ENCODE assay signal across 8 cellular contexts in the genomic region with DNA sequence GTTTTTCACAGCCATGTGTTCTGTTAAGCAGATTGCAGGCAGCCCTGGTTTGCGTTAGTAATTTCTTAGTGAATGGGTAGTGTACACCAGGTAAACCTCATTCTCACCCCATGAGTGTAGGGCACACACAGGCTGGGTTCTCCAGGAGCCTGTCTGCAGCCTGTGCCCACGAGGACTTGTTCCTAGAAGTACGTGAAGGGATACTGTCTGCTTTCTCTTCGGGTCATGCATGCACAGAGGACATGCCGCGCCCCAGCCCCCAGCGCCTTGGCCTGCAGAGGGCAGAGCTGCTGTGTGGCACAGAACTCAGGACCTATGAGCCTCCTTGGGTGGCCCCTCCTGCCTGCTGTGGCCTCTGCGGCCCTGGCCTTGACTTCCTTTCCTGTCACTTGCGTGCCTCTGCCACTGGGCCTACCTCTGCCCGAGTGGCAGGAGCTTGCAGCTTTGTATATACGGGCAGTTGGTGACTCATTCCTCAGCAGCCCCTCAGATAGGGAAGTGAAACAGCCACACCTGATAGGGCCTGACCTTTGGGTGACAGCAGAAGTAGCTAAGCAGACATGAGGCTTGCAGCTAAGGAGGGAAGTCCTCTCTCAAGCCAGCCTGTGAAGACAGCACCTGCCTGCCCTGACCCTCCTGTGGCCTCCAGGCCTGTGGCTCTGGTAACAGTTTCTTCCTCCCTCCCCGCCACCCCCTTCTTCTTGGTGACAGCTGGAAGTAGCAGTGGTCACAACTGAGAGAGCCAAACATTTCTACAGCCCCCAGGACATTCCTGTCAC. TPM values are rescaled to one million over a fixed set of nuclear protein-coding genes. Genes with fewer than 3 reads are reported as not detected.
DNase-seq lines count a peak whose midpoint lies in the region; ATAC-seq and TF ChIP-seq lines count a peak whose summit lies in the region.

No MANE protein-coding gene starts in this region.

- peaks cover 38% of the 10 kb centered on the region for H3K4me1 Mint-ChIP-seq in brain

- H3K36me3 Mint-ChIP-seq in brain: no peaks in the 10 kb centered on the region

- H3K9me3 Mint-ChIP-seq in brain: no peaks in the 10 kb centered on the region

- H3K27me3 Mint-ChIP-seq in brain: no peaks in the 10 kb centered on the region

- H3K27ac Mint-ChIP-seq in brain: peak overlapping the region in 3 of 5 experiments; percentile 81 to 86 (median 82)

- ATAC-seq in GM19438 (IDR thresholded peaks at IDR 0.05; ENCODE audit: low read depth, unreplicated experiment): peak; percentile 56
- peak; percentile 68 for ATAC-seq in HG03520 (IDR thresholded peaks at IDR 0.05; ENCODE audit: unreplicated experiment)

- peak; percentile 31 to 35 for TF ChIP-seq CTCF in brain (conservative IDR thresholded peaks at IDR 0.05)

- no peak overlapping the region for H3K4me3 Mint-ChIP-seq in brain

- peak; percentile 98 for DNase-seq in CMK (ENCODE audit: low read depth)
- peak; percentile 23 for DNase-seq in T-helper 9 cell
- peak; percentile 89 for DNase-seq in kidney tubule cell (ENCODE audit: low spot score)
- DNase-seq in stimulated activated CD4-positive, alpha-beta T cell treated with anti-CD3 and anti-CD28 coated beads, Interleukin-4, amount 100 ng/mL, for 4 hours: peak; percentile 34 to 36
- DNase-seq in NCI-H187 treated with DMSO at 0.1 percent for 48 hours (lab: John Stamatoyannopoulos, UW): no peak

RNA-seq across cellular contexts. Expression of gene PPCDC, which starts 19.5 kb away (rescaled TPM):
- 17.9 TPM for polyA plus RNA-seq in brain (ENCODE audit: insufficient read depth, low read depth, low replicate concordance)

RNA-seq across cellular contexts. Expression of gene SCAMP5, which starts 47.6 kb away (rescaled TPM):
- polyA plus RNA-seq in brain (ENCODE audit: insufficient read depth, low read depth, low replicate concordance): 146 TPM
